ENCODE assay signal across 11 cellular contexts in the genomic region with DNA sequence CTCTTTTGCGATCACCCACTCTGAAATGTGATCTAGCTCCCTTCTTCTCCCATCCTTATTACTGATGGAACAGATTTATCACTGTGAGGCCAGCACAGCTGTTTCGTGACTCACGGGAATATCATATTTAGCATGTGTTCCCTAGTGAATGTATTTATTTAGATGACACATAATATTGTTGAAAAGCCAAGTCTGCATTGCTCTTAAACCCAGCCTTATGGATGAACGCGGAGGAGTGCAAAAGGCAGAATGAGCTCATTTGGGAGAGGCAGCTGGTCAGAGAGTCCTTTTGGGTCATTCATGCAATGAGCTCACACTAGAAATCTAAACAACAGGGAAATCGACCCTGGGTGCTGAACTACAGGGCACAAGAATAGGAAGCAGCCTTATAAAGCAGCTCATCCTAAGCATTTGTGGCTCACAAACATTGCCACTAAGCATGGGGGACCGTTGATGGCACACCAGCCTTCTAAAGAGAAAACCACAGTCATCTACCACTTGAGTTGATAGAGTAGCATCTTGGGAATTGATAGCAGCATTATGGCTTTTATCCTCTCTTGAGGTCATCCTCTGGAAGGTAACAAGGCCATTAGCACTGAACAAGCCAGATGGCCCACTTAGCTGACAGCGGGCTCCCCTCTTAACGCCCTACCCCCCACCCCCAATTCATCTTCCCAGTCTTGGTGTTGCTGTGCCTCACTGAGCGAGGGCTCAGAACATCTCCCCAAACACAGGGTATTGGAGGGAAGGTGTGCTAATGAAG. TPM values are rescaled to one million over a fixed set of nuclear protein-coding genes. Genes with fewer than 3 reads are reported as not detected.
A peak's percentile ranks its signal among the peaks of the same experiment; 100 is the strongest.
DNase-seq lines count a peak whose midpoint lies in the region; ATAC-seq and TF ChIP-seq lines count a peak whose summit lies in the region.
"Had no signal": no experiment of that assay in that cellular context is flagged by ENCODE, and none has a peak within 500 bp of the region (broad histone marks: within the 10 kb centered on the region; RNA-seq: fewer than 3 reads in every experiment).

No MANE protein-coding gene starts in this region.

- POLR2A ChIA-PET in BJ (lab: Charles Lee) = no interaction called here

- ATAC-seq in natural killer cell treated with Interleukin-12 subunit alpha and Interleukin-12 subunit beta and Interleukin-15 and Interleukin-18, amount 100 ng/mL, for 72 hours = no peak
- ATAC-seq in HG02623 (IDR thresholded peaks at IDR 0.05; ENCODE audit: unreplicated experiment) = no peak
- ATAC-seq in HG03439 (IDR thresholded peaks at IDR 0.05; ENCODE audit: unreplicated experiment) = no peak

- no peaks in the 10 kb centered on the region for H3K36me3 ChIP-seq in BJ (ENCODE audit: control insufficient read depth, insufficient read depth, low read length)
- H3K36me3 ChIP-seq: heart left ventricle, neutrophil had no signal

- H3K36me3 Mint-ChIP-seq in natural killer cell treated with Interleukin-12 subunit alpha and Interleukin-12 subunit beta and Interleukin-15 and Interleukin-18, amount 100 ng/mL, for 72 hours = no peaks in the 10 kb centered on the region

- H3K4me3 Mint-ChIP-seq in natural killer cell treated with Interleukin-12 subunit alpha and Interleukin-12 subunit beta and Interleukin-15 and Interleukin-18, amount 100 ng/mL, for 72 hours = no peak overlapping the region

- CTCF ChIA-PET in BJ (lab: Yijun Ruan, JAX) = no interaction called here

- no peak for TF ChIP-seq CTCF in BJ (IDR thresholded peaks at IDR 0.05; ENCODE audit: insufficient read depth, low read depth, low read length)

- H3K9me3 Mint-ChIP-seq in natural killer cell treated with Interleukin-12 subunit alpha and Interleukin-12 subunit beta and Interleukin-15 and Interleukin-18, amount 100 ng/mL, for 72 hours = no peaks in the 10 kb centered on the region

- peaks cover 8 to 20% of the 10 kb centered on the region in 2 donors for H3K27me3 Mint-ChIP-seq in natural killer cell treated with Interleukin-12 subunit alpha and Interleukin-12 subunit beta and Interleukin-15 and Interleukin-18, amount 100 ng/mL, for 72 hours

- H3K4me3 ChIP-seq in BJ (ENCODE audit: low read depth, low read length) = no peak overlapping the region
- H3K4me3 ChIP-seq: heart left ventricle had no signal

- no peak overlapping the region for H3K27ac Mint-ChIP-seq in natural killer cell treated with Interleukin-12 subunit alpha and Interleukin-12 subunit beta and Interleukin-15 and Interleukin-18, amount 100 ng/mL, for 72 hours

- no peaks in the 10 kb centered on the region for H3K27me3 ChIP-seq in BJ (ENCODE audit: control insufficient read depth, insufficient read depth, low read length)

- no peaks in the 10 kb centered on the region for H3K4me1 Mint-ChIP-seq in natural killer cell treated with Interleukin-12 subunit alpha and Interleukin-12 subunit beta and Interleukin-15 and Interleukin-18, amount 100 ng/mL, for 72 hours (ENCODE audit: low read depth in 2 of 2)

- DNase-seq in BJ (ENCODE audit: low read depth) = peak; percentile 7
- DNase-seq in NCI-H1436 treated with DMSO at 0.1 percent for 48 hours (lab: John Stamatoyannopoulos, UW) = peak; percentile 95
- peak; percentile 66 for DNase-seq in SK-N-DZ (ENCODE audit: low spot score)
- peak; percentile 24 for DNase-seq in inferior parietal cortex (ENCODE audit: extremely low spot score)
- DNase-seq in natural killer cell treated with Interleukin-12 subunit alpha and Interleukin-12 subunit beta and Interleukin-15 and Interleukin-18, amount 100 ng/mL, for 72 hours (ENCODE audit: low spot score) = no peak
- no peak for DNase-seq in OCI-M1 (lab: John Stamatoyannopoulos, UW)
- DNase-seq: activated naive CD4-positive, alpha-beta T cell treated with Interleukin-2 at 50 U/mL for 16 hours had no signal

RNA-seq across cellular contexts. Expression of gene SDK1, which starts 32.9 kb away (rescaled TPM):
- 0.01 TPM in 2 replicates for polyA plus RNA-seq in BJ (2011; rRNA removed)
- polyA minus RNA-seq in BJ (2011; rRNA and poly(A)+ RNA removed) = not detected in 2 replicates
- 8.2 and 9.2 TPM in 2 replicates for polyA plus RNA-seq in SK-N-DZ (2014; cell fraction: cytosol; rRNA removed)
- polyA plus RNA-seq in SK-N-DZ (2014; cell fraction: nucleus; rRNA removed) = 4.0 and 6.7 TPM in 2 replicates
- total RNA-seq in natural killer cell treated with Interleukin-12 subunit alpha and Interleukin-12 subunit beta and Interleukin-15 and Interleukin-18, amount 100 ng/mL, for 72 hours = under 1 TPM; 0.20 to 0.40 TPM

Comparison
In these comparisons a context has a peak if more than half of its experiments do, and no peak if none do; other contexts are left out.
1. DNase-seq: peak in BJ (single experiment), NCI-H1436 treated with DMSO at 0.1 percent for 48 hours (single experiment), SK-N-DZ (single experiment) and inferior parietal cortex (single experiment); none in natural killer cell treated with Interleukin-12 subunit alpha and Interleukin-12 subunit beta and Interleukin-15 and Interleukin-18, amount 100 ng/mL, for 72 hours (single experiment) and OCI-M1 (single experiment).